ENCODE assay signal across 13 cellular contexts in genomic region chr14:36605506-36605857, GRCh38. TPM values are rescaled to one million over a fixed set of nuclear protein-coding genes. Genes with fewer than 3 reads are reported as not detected.
A peak's percentile ranks its signal among the peaks of the same experiment; 100 is the strongest.
DNase-seq lines count a peak whose midpoint lies in the region; ATAC-seq and TF ChIP-seq lines count a peak whose summit lies in the region.
"Had no signal": no experiment of that assay in that cellular context is flagged by ENCODE, and none has a peak within 500 bp of the region (broad histone marks: within the 10 kb centered on the region; RNA-seq: fewer than 3 reads in every experiment).

No MANE protein-coding gene starts in this region.

- H4K20me1 ChIP-seq in GM23338 (replicated peaks; ENCODE audit: insufficient read depth): no peaks in the 10 kb centered on the region

- H3K27me3 Mint-ChIP-seq in GM23338 (ENCODE audit: insufficient read depth, low read depth, poor library complexity): peaks cover 5% of the 10 kb centered on the region

- ATAC-seq in GM23338: peak; percentile 43; the same call in 2 of the 3 replicates
- no peak for ATAC-seq in HG03139 (IDR thresholded peaks at IDR 0.05; ENCODE audit: unreplicated experiment)
- ATAC-seq in HG03439 (IDR thresholded peaks at IDR 0.05; ENCODE audit: unreplicated experiment): no peak
- ATAC-seq: natural killer cell treated with Interleukin-12 subunit alpha and Interleukin-12 subunit beta and Interleukin-15 and Interleukin-18, amount 100 ng/mL, for 72 hours; T-cell had no signal

- H3K27ac ChIP-seq in GM23338 (ENCODE audit: low read depth): no peak overlapping the region
- no peak overlapping the region for H3K27ac ChIP-seq in ascending aorta

- DNase-seq in Caki2 (ENCODE audit: low read depth) (peak; percentile 13), GM23338 (ENCODE audit: low spot score) (peak; percentile 73), NCI-H526 treated with DMSO at 0.1 percent for 48 hours (lab: John Stamatoyannopoulos, UW) (peak; percentile 22), fibroblast of pulmonary artery (ENCODE audit: low read depth) (peak; percentile 11), ascending aorta (ENCODE audit: low spot score in 2 of 2) (no peak)
- DNase-seq: activated gamma-delta T cell had no signal

- TF ChIP-seq CTCF in GM23338 (conservative IDR thresholded peaks at IDR 0.05; ENCODE audit: low read depth in 2 of 2) (peak; percentile 37 to 42; a peak in 3 of 4 replicates), fibroblast of pulmonary artery (IDR thresholded peaks at IDR 0.05; ENCODE audit: low read length, missing control alignments) (peak; percentile 8), ascending aorta (IDR thresholded peaks at IDR 0.05) (no peak)

- H3K4me3 Mint-ChIP-seq in GM23338: no peak overlapping the region
- H3K4me3 Mint-ChIP-seq: natural killer cell treated with Interleukin-12 subunit alpha and Interleukin-12 subunit beta and Interleukin-15 and Interleukin-18, amount 100 ng/mL, for 72 hours; T-cell had no signal

- no peaks in the 10 kb centered on the region for H3K9me2 ChIP-seq in GM23338 (ENCODE audit: insufficient read depth)

- H3K79me2 ChIP-seq in GM23338 (replicated peaks; ENCODE audit: insufficient read depth): no peaks in the 10 kb centered on the region

- H3K4me3 ChIP-seq in GM23338 (no peak overlapping the region), fibroblast of pulmonary artery (replicated peaks; ENCODE audit: low read depth, low read length) (no peak overlapping the region), ascending aorta (no peak overlapping the region)

- H3K9me3 Mint-ChIP-seq in GM23338: no peaks in the 10 kb centered on the region
- H3K9me3 Mint-ChIP-seq: T-cell had no signal

- H3K4me2 ChIP-seq in GM23338: peak overlapping the region; percentile 54; the same call in 1 of the 2 replicates

- H3K27me3 ChIP-seq in GM23338 (ENCODE audit: insufficient read depth): no peaks in the 10 kb centered on the region
- H3K27me3 ChIP-seq in ascending aorta: no peaks in the 10 kb centered on the region

- H3K36me3 Mint-ChIP-seq in GM23338 (ENCODE audit: low read depth): no peaks in the 10 kb centered on the region
- H3K36me3 Mint-ChIP-seq: natural killer cell treated with Interleukin-12 subunit alpha and Interleukin-12 subunit beta and Interleukin-15 and Interleukin-18, amount 100 ng/mL, for 72 hours; T-cell had no signal

- intact Hi-C loops in ascending aorta (cut with DNase I): loop anchor here (1.0 kb wide), 1 partner anchor 51 kb away; no protein-coding TSS in a partner anchor

- in situ Hi-C loops in Caki2 (cut with HindIII; ENCODE audit: low pct_unique_long_range_greater_than_20kb, low sequenced_read_pairs): no loop called here

- no peaks in the 10 kb centered on the region for H3K36me3 ChIP-seq in GM23338 (ENCODE audit: insufficient read depth)
- H3K36me3 ChIP-seq in ascending aorta: no peaks in the 10 kb centered on the region

- no peak overlapping the region for H3K27ac Mint-ChIP-seq in GM23338
- H3K27ac Mint-ChIP-seq: natural killer cell treated with Interleukin-12 subunit alpha and Interleukin-12 subunit beta and Interleukin-15 and Interleukin-18, amount 100 ng/mL, for 72 hours; T-cell had no signal

- H3K4me1 Mint-ChIP-seq in GM23338: peaks cover 8% of the 10 kb centered on the region
- H3K4me1 Mint-ChIP-seq: T-cell had no signal

- H3F3A ChIP-seq in GM23338 (replicated peaks; ENCODE audit: low read depth): no peaks in the 10 kb centered on the region

- no peaks in the 10 kb centered on the region for H3K9me3 ChIP-seq in ascending aorta

- H2AFZ ChIP-seq in GM23338: no peak overlapping the region

- H3K4me1 ChIP-seq in GM23338 (ENCODE audit: insufficient read depth) (peaks cover 12% of the 10 kb centered on the region), ascending aorta (no peaks in the 10 kb centered on the region)

TF ChIP-seq in GM23338, 12 proteins besides CTCF, POLR2A, EP300 and RAD21 (continues in another document):
- TF ChIP-seq ZNF331 (CRISPR knock-in tag; IDR thresholded peaks at IDR 0.05; ENCODE audit: low read depth) (no peak), POLR2AphosphoS5 (IDR thresholded peaks at IDR 0.05; ENCODE audit: low read depth) (no peak), EZH2phosphoT487 (IDR thresholded peaks at IDR 0.05; ENCODE audit: unreplicated experiment) (no peak), JUNB (IDR thresholded peaks at IDR 0.05; ENCODE audit: unreplicated experiment) (no peak), ZNF114 (CRISPR knock-in tag; IDR thresholded peaks at IDR 0.05) (no peak), NANOG (IDR thresholded peaks at IDR 0.05; ENCODE audit: borderline replicate concordance) (no peak)
- TF ChIP-seq, protein P1, sequence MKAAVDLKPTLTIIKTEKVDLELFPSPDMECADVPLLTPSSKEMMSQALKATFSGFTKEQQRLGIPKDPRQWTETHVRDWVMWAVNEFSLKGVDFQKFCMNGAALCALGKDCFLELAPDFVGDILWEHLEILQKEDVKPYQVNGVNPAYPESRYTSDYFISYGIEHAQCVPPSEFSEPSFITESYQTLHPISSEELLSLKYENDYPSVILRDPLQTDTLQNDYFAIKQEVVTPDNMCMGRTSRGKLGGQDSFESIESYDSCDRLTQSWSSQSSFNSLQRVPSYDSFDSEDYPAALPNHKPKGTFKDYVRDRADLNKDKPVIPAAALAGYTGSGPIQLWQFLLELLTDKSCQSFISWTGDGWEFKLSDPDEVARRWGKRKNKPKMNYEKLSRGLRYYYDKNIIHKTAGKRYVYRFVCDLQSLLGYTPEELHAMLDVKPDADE (IDR thresholded peaks at IDR 0.05): no peak
- TF ChIP-seq, protein P2, sequence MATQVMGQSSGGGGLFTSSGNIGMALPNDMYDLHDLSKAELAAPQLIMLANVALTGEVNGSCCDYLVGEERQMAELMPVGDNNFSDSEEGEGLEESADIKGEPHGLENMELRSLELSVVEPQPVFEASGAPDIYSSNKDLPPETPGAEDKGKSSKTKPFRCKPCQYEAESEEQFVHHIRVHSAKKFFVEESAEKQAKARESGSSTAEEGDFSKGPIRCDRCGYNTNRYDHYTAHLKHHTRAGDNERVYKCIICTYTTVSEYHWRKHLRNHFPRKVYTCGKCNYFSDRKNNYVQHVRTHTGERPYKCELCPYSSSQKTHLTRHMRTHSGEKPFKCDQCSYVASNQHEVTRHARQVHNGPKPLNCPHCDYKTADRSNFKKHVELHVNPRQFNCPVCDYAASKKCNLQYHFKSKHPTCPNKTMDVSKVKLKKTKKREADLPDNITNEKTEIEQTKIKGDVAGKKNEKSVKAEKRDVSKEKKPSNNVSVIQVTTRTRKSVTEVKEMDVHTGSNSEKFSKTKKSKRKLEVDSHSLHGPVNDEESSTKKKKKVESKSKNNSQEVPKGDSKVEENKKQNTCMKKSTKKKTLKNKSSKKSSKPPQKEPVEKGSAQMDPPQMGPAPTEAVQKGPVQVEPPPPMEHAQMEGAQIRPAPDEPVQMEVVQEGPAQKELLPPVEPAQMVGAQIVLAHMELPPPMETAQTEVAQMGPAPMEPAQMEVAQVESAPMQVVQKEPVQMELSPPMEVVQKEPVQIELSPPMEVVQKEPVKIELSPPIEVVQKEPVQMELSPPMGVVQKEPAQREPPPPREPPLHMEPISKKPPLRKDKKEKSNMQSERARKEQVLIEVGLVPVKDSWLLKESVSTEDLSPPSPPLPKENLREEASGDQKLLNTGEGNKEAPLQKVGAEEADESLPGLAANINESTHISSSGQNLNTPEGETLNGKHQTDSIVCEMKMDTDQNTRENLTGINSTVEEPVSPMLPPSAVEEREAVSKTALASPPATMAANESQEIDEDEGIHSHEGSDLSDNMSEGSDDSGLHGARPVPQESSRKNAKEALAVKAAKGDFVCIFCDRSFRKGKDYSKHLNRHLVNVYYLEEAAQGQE (IDR thresholded peaks at IDR 0.05; ENCODE audit: unreplicated experiment): no peak

RNA-seq across cellular contexts. Expression of gene NKX2-8, which starts 23.1 kb away (rescaled TPM):
- total RNA-seq in Caki2 (2014; rRNA removed; shearing (Covaris generic); ENCODE audit: low replicate concordance): 2.4 and 5.5 TPM in 2 replicates
- total RNA-seq in GM23338 (2014; rRNA removed; shearing (Covaris generic)): 0.83 TPM in 1 of 2 replicates, not detected in the other
- polyA plus RNA-seq in GM23338 (2016; fragmentation: Nextera tagmentation; extraction: Ambion mirVana): not detected in 2 replicates
- total RNA-seq in ascending aorta: not detected
- total RNA-seq: cerebellum; fibroblast of villous mesenchyme; natural killer cell treated with Interleukin-12 subunit alpha and Interleukin-12 subunit beta and Interleukin-15 and Interleukin-18, amount 100 ng/mL, for 72 hours; sciatic nerve; T-cell had no signal

RNA-seq across cellular contexts. Expression of gene PAX9, which starts 56.2 kb away (rescaled TPM):
- 0.29 and 0.34 TPM in 2 replicates for total RNA-seq in Caki2 (2014; rRNA removed; shearing (Covaris generic); ENCODE audit: low replicate concordance)
- not detected in 2 replicates for total RNA-seq in GM23338 (2014; rRNA removed; shearing (Covaris generic))
- 0.37 and 0.74 TPM in 2 replicates for polyA plus RNA-seq in GM23338 (2016; fragmentation: Nextera tagmentation; extraction: Ambion mirVana)
- not detected for total RNA-seq in ascending aorta
- total RNA-seq: cerebellum; fibroblast of villous mesenchyme; natural killer cell treated with Interleukin-12 subunit alpha and Interleukin-12 subunit beta and Interleukin-15 and Interleukin-18, amount 100 ng/mL, for 72 hours had no signal

Comparison
In these comparisons a context has a peak if more than half of its experiments do, and no peak if none do; other contexts are left out.
1. DNase-seq: peak in Caki2 (single experiment), GM23338 (single experiment), NCI-H526 treated with DMSO at 0.1 percent for 48 hours (single experiment) and fibroblast of pulmonary artery (single experiment); none in ascending aorta (0 of 2).
2. CTCF ChIP-seq: peak in GM23338 (2 of 2) and fibroblast of pulmonary artery (single experiment); none in ascending aorta (0 of 3).